ENCODE assay signal across 7 cellular contexts in the genomic region with DNA sequence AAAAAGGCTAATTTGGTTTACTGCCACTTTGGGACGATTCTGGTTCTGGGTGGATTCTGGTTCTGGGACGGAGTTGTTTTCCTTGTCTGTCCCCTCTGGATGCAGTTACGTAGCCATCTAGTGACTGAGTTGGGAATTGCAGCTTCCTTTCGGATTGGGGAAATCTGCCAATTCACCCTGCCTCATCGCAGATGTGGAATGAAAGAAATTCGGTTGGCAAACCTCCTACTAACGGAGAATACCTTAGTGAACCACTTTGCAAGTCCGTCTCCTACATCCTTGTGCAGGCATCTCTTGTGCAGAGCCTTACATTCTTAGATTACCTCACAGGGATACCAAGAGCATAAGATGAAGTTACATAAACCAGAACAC. TPM values are rescaled to one million over a fixed set of nuclear protein-coding genes. Genes with fewer than 3 reads are reported as not detected.
A peak's percentile ranks its signal among the peaks of the same experiment; 100 is the strongest.
DNase-seq lines count a peak whose midpoint lies in the region; ATAC-seq, FAIRE-seq and TF ChIP-seq lines count a peak whose summit lies in the region.

No MANE protein-coding gene starts in this region.

- FAIRE-seq in GM12891 (lab: Jason Lieb, UNC), result peak; percentile 81

- H3K4me3 ChIP-seq in skeletal muscle tissue (ENCODE audit: low read length in 3 of 3), result peak overlapping the region; percentile 60 to 83 (median 69)

- no peak for TF ChIP-seq POLR2A in GM12891 (IDR thresholded peaks at IDR 0.05; ENCODE audit: low read depth, low read length)

- H3K4me1 ChIP-seq in skeletal muscle tissue (ENCODE audit: control insufficient read depth in 3 of 3, insufficient read depth in 3 of 3, low read length in 3 of 3), result peaks cover 0 to 3% (median 2%) of the 10 kb centered on the region in 3 donors

- H3K27me3 ChIP-seq in skeletal muscle tissue (ENCODE audit: control insufficient read depth in 3 of 3, insufficient read depth in 3 of 3, low read length in 3 of 3), result no peaks in the 10 kb centered on the region

- H3K9me3 ChIP-seq in skeletal muscle tissue (ENCODE audit: control insufficient read depth in 3 of 3, low read length in 3 of 3), result no peaks in the 10 kb centered on the region

- no peaks in the 10 kb centered on the region for H3K36me3 ChIP-seq in skeletal muscle tissue (ENCODE audit: control insufficient read depth in 3 of 3, insufficient read depth in 3 of 3, low read length in 3 of 3)

- H3K27ac ChIP-seq in skeletal muscle tissue (ENCODE audit: low read depth, low read length), result peak overlapping the region; percentile 14

- peak overlapping the region; percentile 12 to 89 (median 60) for H3K9ac ChIP-seq in skeletal muscle tissue (ENCODE audit: low read depth in 1 of 3, low read length in 3 of 3)

- DNase-seq in GM12891 (ENCODE audit: insufficient read length, low spot score) (no peak), NCI-H2081 (lab: John Stamatoyannopoulos, UW) (peak; percentile 78 to 87), UCSD-AML1 (lab: John Stamatoyannopoulos, UW; ENCODE audit: unreplicated experiment) (peak; percentile 68), brain pericyte (ENCODE audit: low read depth, low spot score) (peak; percentile 69), iPS-NIHi7 (ENCODE audit: extremely low spot score) (peak; percentile 81)

- ATAC-seq in HG03571 (IDR thresholded peaks at IDR 0.05; ENCODE audit: unreplicated experiment), result no peak

TF ChIP-seq in GM12891, 5 proteins besides CTCF, POLR2A, EP300 and RAD21:
- TF ChIP-seq POLR2AphosphoS5 (IDR thresholded peaks at IDR 0.05; ENCODE audit: low read depth, low read length) (no peak), PAX5 (IDR thresholded peaks at IDR 0.05; ENCODE audit: insufficient read depth, low read length, severe bottlenecking) (no peak), POU2F2 (IDR thresholded peaks at IDR 0.05; ENCODE audit: low read depth, low read length) (peak; percentile 54; the same call in 1 of the 2 replicates)

RNA-seq across cellular contexts. Expression of a gene that starts 31.5 kb away (rescaled TPM):
- polyA plus RNA-seq in GM12891 (2012; ENCODE audit: low read depth, missing spikeins), result 2.7 TPM
- 9.9 TPM for total RNA-seq in skeletal muscle tissue
